1 cellular context compared by ENCODE assay signal in genomic region chr10:78927257-78927995, GRCh38.
TF ChIP-seq lines count a peak whose summit lies in the region.

No MANE protein-coding gene starts in this region.

TF ChIP-seq in H1, 55 proteins besides CTCF, POLR2A, EP300 and RAD21 (continued from another document):
- TF ChIP-seq ATF2 (IDR thresholded peaks at IDR 0.05; ENCODE audit: low read length) (no peak), TCF12 (IDR thresholded peaks at IDR 0.05; ENCODE audit: low read depth, low read length) (no peak), HDAC2 (IDR thresholded peaks at IDR 0.05; ENCODE audit: borderline replicate concordance in 1 of 2, low read depth in 2 of 2, low read length in 2 of 2) (no peak), MAX (IDR thresholded peaks at IDR 0.05) (no peak), ATF3 (IDR thresholded peaks at IDR 0.05; ENCODE audit: insufficient read depth, low read depth, low read length) (no peak), RFX5 (IDR thresholded peaks at IDR 0.05; ENCODE audit: borderline replicate concordance, low read depth, low read length) (no peak), KDM4A (IDR thresholded peaks at IDR 0.05; ENCODE audit: low read depth, low read length, severe bottlenecking) (no peak), CBX8 (IDR thresholded peaks at IDR 0.05; ENCODE audit: borderline replicate concordance, low read depth, low read length) (no peak), NRF1 (IDR thresholded peaks at IDR 0.05; ENCODE audit: low read depth, low read length) (no peak), CHD1 (IDR thresholded peaks at IDR 0.05; ENCODE audit: low read depth, low read length) (no peak)
TF ChIP-seq in H1: peak in this region for 0.
